Comparison of ENCODE assay signal across 8 cellular contexts in genomic region chr10:89392974-89393373, GRCh38.
DNase-seq lines count a peak whose midpoint lies in the region; ATAC-seq and TF ChIP-seq lines count a peak whose summit lies in the region.

No MANE protein-coding gene starts in this region.

- peaks cover 9% of the 10 kb centered on the region for H3K4me1 Mint-ChIP-seq in T-helper 2 cell treated with Interferon-gamma antibody and Interleukin-4, amounts not matched to agents 5 μg/mL and 100 μg/mL, for 36 hours (ENCODE audit: low read depth)
- peaks cover 47% of the 10 kb centered on the region for H3K4me1 Mint-ChIP-seq in stimulated activated naive CD8-positive, alpha-beta T cell treated with anti-CD3 and anti-CD28 coated beads, Interleukin-15, Interleukin-2, amounts not matched to agents 100 ng/mL and 50 ng/mL, for 24 hours (ENCODE audit: low read depth)

- H3K4me3 ChIP-seq in astrocyte of the cerebellum (ENCODE audit: low read depth, low read length) = peak overlapping the region; percentile 56

- peaks cover 7% of the 10 kb centered on the region for H3K27me3 Mint-ChIP-seq in T-helper 2 cell treated with Interferon-gamma antibody and Interleukin-4, amounts not matched to agents 5 μg/mL and 100 μg/mL, for 36 hours (ENCODE audit: low read depth)
- H3K27me3 Mint-ChIP-seq in stimulated activated naive CD8-positive, alpha-beta T cell treated with anti-CD3 and anti-CD28 coated beads, Interleukin-15, Interleukin-2, amounts not matched to agents 100 ng/mL and 50 ng/mL, for 24 hours = no peaks in the 10 kb centered on the region

- no peaks in the 10 kb centered on the region for H3K36me3 Mint-ChIP-seq in T-helper 2 cell treated with Interferon-gamma antibody and Interleukin-4, amounts not matched to agents 5 μg/mL and 100 μg/mL, for 36 hours (ENCODE audit: low read depth)
- peaks cover 5% of the 10 kb centered on the region for H3K36me3 Mint-ChIP-seq in stimulated activated naive CD8-positive, alpha-beta T cell treated with anti-CD3 and anti-CD28 coated beads, Interleukin-15, Interleukin-2, amounts not matched to agents 100 ng/mL and 50 ng/mL, for 24 hours (ENCODE audit: low read depth)

- H3K27ac Mint-ChIP-seq in T-helper 2 cell treated with Interferon-gamma antibody and Interleukin-4, amounts not matched to agents 5 μg/mL and 100 μg/mL, for 36 hours = peak overlapping the region; percentile 88
- peak overlapping the region; percentile 67 for H3K27ac Mint-ChIP-seq in stimulated activated naive CD8-positive, alpha-beta T cell treated with anti-CD3 and anti-CD28 coated beads, Interleukin-15, Interleukin-2, amounts not matched to agents 100 ng/mL and 50 ng/mL, for 24 hours

- no peak for TF ChIP-seq EP300 in Ishikawa (IDR thresholded peaks at IDR 0.05; ENCODE audit: borderline replicate concordance)

- ATAC-seq in HG02970 (IDR thresholded peaks at IDR 0.05; ENCODE audit: low FRiP score, unreplicated experiment) = no peak

- DNase-seq in T-helper 2 cell treated with Interferon-gamma antibody and Interleukin-4, amounts not matched to agents 5 μg/mL and 100 μg/mL, for 36 hours (ENCODE audit: low spot score) = no peak
- DNase-seq in T-helper 2 cell (no peak), astrocyte of the cerebellum (ENCODE audit: low read depth) (peak; percentile 49), islet precursor cell (peak; percentile 72), GM13977 (ENCODE audit: low spot score) (no peak)

- no peak for TF ChIP-seq CTCF in astrocyte of the cerebellum (IDR thresholded peaks at IDR 0.05; ENCODE audit: low read depth, low read length, missing control alignments)
- no peak for TF ChIP-seq CTCF in GM13977 (IDR thresholded peaks at IDR 0.05; ENCODE audit: extremely low read depth, insufficient read depth, missing control alignments)

- H3K9me3 Mint-ChIP-seq in T-helper 2 cell treated with Interferon-gamma antibody and Interleukin-4, amounts not matched to agents 5 μg/mL and 100 μg/mL, for 36 hours = no peaks in the 10 kb centered on the region
- no peaks in the 10 kb centered on the region for H3K9me3 Mint-ChIP-seq in stimulated activated naive CD8-positive, alpha-beta T cell treated with anti-CD3 and anti-CD28 coated beads, Interleukin-15, Interleukin-2, amounts not matched to agents 100 ng/mL and 50 ng/mL, for 24 hours

- TF ChIP-seq RAD21 in Ishikawa (IDR thresholded peaks at IDR 0.05; ENCODE audit: low read depth) = no peak

- in situ Hi-C loops in astrocyte of the cerebellum (cut with HindIII; ENCODE audit: low sequenced_read_pairs) (no loop called here), GM13977 (cut with MboI; ENCODE audit: low pct_unique_long_range_greater_than_20kb, low sequenced_read_pairs, unreplicated experiment) (no loop called here)

- peak overlapping the region; percentile 88 for H3K4me3 Mint-ChIP-seq in T-helper 2 cell treated with Interferon-gamma antibody and Interleukin-4, amounts not matched to agents 5 μg/mL and 100 μg/mL, for 36 hours
- peak overlapping the region; percentile 84 for H3K4me3 Mint-ChIP-seq in stimulated activated naive CD8-positive, alpha-beta T cell treated with anti-CD3 and anti-CD28 coated beads, Interleukin-15, Interleukin-2, amounts not matched to agents 100 ng/mL and 50 ng/mL, for 24 hours

TF ChIP-seq in Ishikawa, 13 proteins besides CTCF, POLR2A, EP300 and RAD21:
- TF ChIP-seq NFIC (IDR thresholded peaks at IDR 0.05) (no peak), CREB1 (IDR thresholded peaks at IDR 0.05; ENCODE audit: low read depth) (no peak), CEBPB (IDR thresholded peaks at IDR 0.05) (peak; percentile 45; the same call in 1 of the 2 replicates)
- TF ChIP-seq, protein P1, sequence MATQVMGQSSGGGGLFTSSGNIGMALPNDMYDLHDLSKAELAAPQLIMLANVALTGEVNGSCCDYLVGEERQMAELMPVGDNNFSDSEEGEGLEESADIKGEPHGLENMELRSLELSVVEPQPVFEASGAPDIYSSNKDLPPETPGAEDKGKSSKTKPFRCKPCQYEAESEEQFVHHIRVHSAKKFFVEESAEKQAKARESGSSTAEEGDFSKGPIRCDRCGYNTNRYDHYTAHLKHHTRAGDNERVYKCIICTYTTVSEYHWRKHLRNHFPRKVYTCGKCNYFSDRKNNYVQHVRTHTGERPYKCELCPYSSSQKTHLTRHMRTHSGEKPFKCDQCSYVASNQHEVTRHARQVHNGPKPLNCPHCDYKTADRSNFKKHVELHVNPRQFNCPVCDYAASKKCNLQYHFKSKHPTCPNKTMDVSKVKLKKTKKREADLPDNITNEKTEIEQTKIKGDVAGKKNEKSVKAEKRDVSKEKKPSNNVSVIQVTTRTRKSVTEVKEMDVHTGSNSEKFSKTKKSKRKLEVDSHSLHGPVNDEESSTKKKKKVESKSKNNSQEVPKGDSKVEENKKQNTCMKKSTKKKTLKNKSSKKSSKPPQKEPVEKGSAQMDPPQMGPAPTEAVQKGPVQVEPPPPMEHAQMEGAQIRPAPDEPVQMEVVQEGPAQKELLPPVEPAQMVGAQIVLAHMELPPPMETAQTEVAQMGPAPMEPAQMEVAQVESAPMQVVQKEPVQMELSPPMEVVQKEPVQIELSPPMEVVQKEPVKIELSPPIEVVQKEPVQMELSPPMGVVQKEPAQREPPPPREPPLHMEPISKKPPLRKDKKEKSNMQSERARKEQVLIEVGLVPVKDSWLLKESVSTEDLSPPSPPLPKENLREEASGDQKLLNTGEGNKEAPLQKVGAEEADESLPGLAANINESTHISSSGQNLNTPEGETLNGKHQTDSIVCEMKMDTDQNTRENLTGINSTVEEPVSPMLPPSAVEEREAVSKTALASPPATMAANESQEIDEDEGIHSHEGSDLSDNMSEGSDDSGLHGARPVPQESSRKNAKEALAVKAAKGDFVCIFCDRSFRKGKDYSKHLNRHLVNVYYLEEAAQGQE (IDR thresholded peaks at IDR 0.05; ENCODE audit: low read depth) = no peak

Comparison
In these comparisons a context has a peak if more than half of its experiments do, and no peak if none do; other contexts are left out.
1. DNase-seq: peak in astrocyte of the cerebellum (single experiment) and islet precursor cell (single experiment); none in T-helper 2 cell treated with Interferon-gamma antibody and Interleukin-4, amounts not matched to agents 5 μg/mL and 100 μg/mL, for 36 hours (single experiment), T-helper 2 cell (0 of 5) and GM13977 (single experiment).